Comparison of ENCODE assay signal across 8 cellular contexts in genomic region chr1:9910425-9911178, GRCh38. TPM values are rescaled to one million over a fixed set of nuclear protein-coding genes. Genes with fewer than 3 reads are reported as not detected.
DNase-seq lines count a peak whose midpoint lies in the region; ATAC-seq and TF ChIP-seq lines count a peak whose summit lies in the region.

No MANE protein-coding gene starts in this region.

- H3K36me3 Mint-ChIP-seq in CD4-positive, CD25-positive, alpha-beta regulatory T cell, result no peaks in the 10 kb centered on the region

- TF ChIP-seq CTCF in lower leg skin (IDR thresholded peaks at IDR 0.05), result no peak

- peak overlapping the region; percentile 92 to 96 (median 96) for H3K27ac Mint-ChIP-seq in CD4-positive, CD25-positive, alpha-beta regulatory T cell

- H3K4me1 Mint-ChIP-seq in CD4-positive, CD25-positive, alpha-beta regulatory T cell, result peaks cover 4 to 33% (median 21%) of the 10 kb centered on the region in 4 donors

- no peak for TF ChIP-seq POLR2A in lower leg skin (IDR thresholded peaks at IDR 0.05)

- peak overlapping the region; percentile 95 for H3K4me3 ChIP-seq in CD4-positive, CD25-positive, alpha-beta regulatory T cell (ENCODE audit: low read depth, low read length)
- H3K4me3 ChIP-seq in lower leg skin (ENCODE audit: low read depth, poor library complexity, severe bottlenecking), result no peak overlapping the region

- peak overlapping the region; percentile 83 for H3K27ac ChIP-seq in CD4-positive, CD25-positive, alpha-beta regulatory T cell (ENCODE audit: insufficient read depth, low read length, poor library complexity, severe bottlenecking)

- H3K27me3 Mint-ChIP-seq in CD4-positive, CD25-positive, alpha-beta regulatory T cell, result peaks cover 5% of the 10 kb centered on the region

- DNase-seq in CD4-positive, CD25-positive, alpha-beta regulatory T cell, result peak; percentile 100
- DNase-seq in NCI-H774 (lab: John Stamatoyannopoulos, UW), result peak; percentile 90
- DNase-seq in activated CD4-positive, alpha-beta T cell treated with anti-CD3 and anti-CD28 coated beads, Interleukin-2, amount 50 U/mL, for 48 hours, result peak; percentile 100
- peak; percentile 94 to 99 for DNase-seq in dermis microvascular lymphatic vessel endothelial cell (ENCODE audit: low read depth in 2 of 2)
- DNase-seq in lower leg skin (ENCODE audit: low spot score in 2 of 2), result peak; percentile 100
- DNase-seq in stimulated activated CD4-positive, alpha-beta T cell treated with anti-CD3 and anti-CD28 coated beads, Interleukin-4, amount 100 ng/mL, for 4 hours, result peak; percentile 100

- H3K4me3 Mint-ChIP-seq in CD4-positive, CD25-positive, alpha-beta regulatory T cell, result peak overlapping the region; percentile 93 to 96 (median 94)

- 0 to 1% methylated on average over 38 to 40 of the region's 44 CpGs for WGBS in lower leg skin, 2 donors

- H3K36me3 ChIP-seq in CD4-positive, CD25-positive, alpha-beta regulatory T cell (ENCODE audit: control insufficient read depth, insufficient read depth, low read length), result no peaks in the 10 kb centered on the region

- intact Hi-C loops in lower leg skin (cut with DNase I; ENCODE audit: low total_unique reads), result no loop called here

- peak; percentile 94 to 95 for ATAC-seq in CD4-positive, CD25-positive, alpha-beta regulatory T cell (ENCODE audit: low read depth in 2 of 2)
- ATAC-seq in GM19438 (IDR thresholded peaks at IDR 0.05; ENCODE audit: low read depth, unreplicated experiment) (peak; percentile 93), HG03571 (IDR thresholded peaks at IDR 0.05; ENCODE audit: unreplicated experiment) (peak; percentile 92)

- no peaks in the 10 kb centered on the region for H3K9me3 ChIP-seq in CD4-positive, CD25-positive, alpha-beta regulatory T cell (ENCODE audit: control insufficient read depth in 2 of 2, low read length in 2 of 2)

- no peaks in the 10 kb centered on the region for H3K9me3 Mint-ChIP-seq in CD4-positive, CD25-positive, alpha-beta regulatory T cell

- H3K27me3 ChIP-seq in CD4-positive, CD25-positive, alpha-beta regulatory T cell (ENCODE audit: control insufficient read depth, insufficient read depth, low read length), result no peaks in the 10 kb centered on the region

- H3K4me1 ChIP-seq in CD4-positive, CD25-positive, alpha-beta regulatory T cell (ENCODE audit: control insufficient read depth, insufficient read depth, low read length, poor library complexity, severe bottlenecking), result peaks cover 20% of the 10 kb centered on the region

RNA-seq across cellular contexts. Expression of gene CTNNBIP1, which starts 0.5 kb away (rescaled TPM):
- total RNA-seq in CD4-positive, CD25-positive, alpha-beta regulatory T cell, result 9.6 TPM
- polyA plus RNA-seq in CD4-positive, CD25-positive, alpha-beta regulatory T cell, result 1 to 10 TPM; 5.9 to 9.5 (median 8.4) TPM
- 33.0 and 46.5 TPM in 2 replicates for total RNA-seq in dermis microvascular lymphatic vessel endothelial cell
- 100 to 1,000 TPM; 478 to 742 (median 566) TPM for total RNA-seq in lower leg skin

RNA-seq across cellular contexts. Expression of gene LZIC, which starts 32.6 kb away (rescaled TPM):
- 23.6 TPM for total RNA-seq in CD4-positive, CD25-positive, alpha-beta regulatory T cell
- polyA plus RNA-seq in CD4-positive, CD25-positive, alpha-beta regulatory T cell, result 10 to 100 TPM; 28.6 to 38.2 (median 33.4) TPM
- 13.9 and 16.6 TPM in 2 replicates for total RNA-seq in dermis microvascular lymphatic vessel endothelial cell
- 10 to 100 TPM; 18.3 to 31.0 (median 27.4) TPM for total RNA-seq in lower leg skin

RNA-seq across cellular contexts. Expression of gene NMNAT1, which starts 32.7 kb away (rescaled TPM):
- total RNA-seq in CD4-positive, CD25-positive, alpha-beta regulatory T cell, result 3.8 TPM
- 1 to 10 TPM; 3.6 to 5.6 (median 4.3) TPM for polyA plus RNA-seq in CD4-positive, CD25-positive, alpha-beta regulatory T cell
- total RNA-seq in dermis microvascular lymphatic vessel endothelial cell, result 12.4 and 15.4 TPM in 2 replicates
- 1 to 10 TPM; 3.2 to 8.2 (median 5.3) TPM for total RNA-seq in lower leg skin

Comparison
In these comparisons a context has a peak if more than half of its experiments do, and no peak if none do; other contexts are left out.
1. RNA of gene CTNNBIP1, which starts 0.5 kb away (total RNA-seq): 478 to 742 TPM in lower leg skin; 33.0 to 46.5 TPM in dermis microvascular lymphatic vessel endothelial cell and 9.6 TPM in CD4-positive, CD25-positive, alpha-beta regulatory T cell (single experiment); every median in the first group is over 10 times any median in the second.
2. Peak in every context shown above with its lines, with median percentiles within 50 percentile points of each other: ATAC-seq and DNase-seq.